In the genomic region with DNA sequence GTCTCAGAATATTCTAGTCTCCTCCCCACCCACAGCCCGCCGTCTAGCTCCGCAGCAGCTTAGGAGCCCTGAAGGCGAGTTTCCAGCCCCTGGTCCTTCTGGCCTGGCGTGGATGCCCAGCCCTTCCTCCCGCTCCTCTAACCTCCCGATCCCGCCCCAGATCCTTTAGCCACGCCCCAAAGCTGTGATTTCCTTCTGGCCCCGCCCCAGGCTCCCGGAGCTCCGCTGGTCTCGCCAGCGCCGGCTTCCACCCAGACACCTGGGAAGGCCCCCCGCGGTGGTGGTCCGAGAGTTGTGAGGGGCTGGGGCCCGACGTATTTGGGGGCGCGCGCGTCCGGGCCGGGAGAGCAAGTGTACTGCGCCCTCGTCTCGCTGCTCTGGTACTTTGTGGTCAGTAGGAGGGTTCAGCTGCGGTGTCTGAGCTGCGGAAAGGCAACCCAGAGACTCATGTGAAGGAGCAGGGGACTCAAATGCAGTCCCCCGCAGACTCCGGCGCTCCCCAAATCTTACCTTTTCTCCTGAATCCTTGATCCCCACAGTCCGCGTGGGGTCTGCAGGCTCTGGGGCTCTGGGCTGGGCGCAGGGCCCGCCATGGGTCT, we compare ENCODE assay signal across 8 cellular contexts. TPM values are rescaled to one million over a fixed set of nuclear protein-coding genes. Genes with fewer than 3 reads are reported as not detected.
DNase-seq lines count a peak whose midpoint lies in the region; ATAC-seq and TF ChIP-seq lines count a peak whose summit lies in the region.

A gene (minus strand): TSS at position 114 of the 599 bp plus-strand sequence. CDS start 2,374 bp downstream, outside the sequence.

- peaks cover 28 to 77% (median 61%) of the 10 kb centered on the region in 3 donors for H3K27me3 Mint-ChIP-seq in naive B cell

- no peak within 1 kb of the TSS for H3K9ac ChIP-seq in BLaER1
- no peak within 1 kb of the TSS for H3K9ac ChIP-seq in KMS-11

- H3K9me3 Mint-ChIP-seq in naive B cell, result peaks cover 0 to 4% (median 0%) of the 10 kb centered on the region in 7 donors

- H3K4me2 ChIP-seq in BLaER1, result peak within 1 kb of the TSS; percentile 75
- H3K4me2 ChIP-seq in KMS-11, result peak within 1 kb of the TSS; percentile 98; the same call in 1 of the 2 replicates

- H3K27me3 ChIP-seq in BLaER1 (peaks cover 80% of the 10 kb centered on the region), KMS-11 (ENCODE audit: insufficient read depth, low read depth) (peaks cover 87% of the 10 kb centered on the region)

- peaks cover 31% of the 10 kb centered on the region for H3K4me1 ChIP-seq in BLaER1
- H3K4me1 ChIP-seq in KMS-11 (ENCODE audit: low read depth, poor library complexity, severe bottlenecking), result peaks cover 8% of the 10 kb centered on the region

- H3K27ac ChIP-seq in BLaER1 (no peak within 1 kb of the TSS), KMS-11 (no peak within 1 kb of the TSS)

- DNase-seq in activated T-cell treated with anti-CD3 and anti-CD28 coated beads for 24 hours (ENCODE audit: low read depth) (peak; percentile 26), fibroblast of mammary gland (ENCODE audit: low read depth) (peak; percentile 38), naive B cell (no peak), ureter (ENCODE audit: low spot score) (peak; percentile 82), NOMO-1 (lab: John Stamatoyannopoulos, UW; ENCODE audit: unreplicated experiment in 2 of 2) (no peak)

- H4K20me1 ChIP-seq in BLaER1 (peaks cover 8% of the 10 kb centered on the region; the same call in 1 of the 2 replicates), KMS-11 (ENCODE audit: insufficient read depth) (no peaks in the 10 kb centered on the region)

- peak within 1 kb of the TSS; percentile 98; the same call in 1 of the 2 replicates for H2AFZ ChIP-seq in KMS-11 (ENCODE audit: low read depth)

- peaks cover 0 to 13% of the 10 kb centered on the region in 2 donors for H3K36me3 Mint-ChIP-seq in naive B cell

- no peaks in the 10 kb centered on the region for H3K9me3 ChIP-seq in BLaER1

- peak within 1 kb of the TSS in 5 of 6 donors; percentile 15 to 86 (median 52) for H3K27ac Mint-ChIP-seq in naive B cell

- H3K4me3 ChIP-seq in BLaER1 (peak within 1 kb of the TSS; percentile 60), KMS-11 (IDR thresholded peaks at IDR 0.05; ENCODE audit: insufficient read depth, low read depth, low read length) (no peak within 1 kb of the TSS), fibroblast of mammary gland (ENCODE audit: control insufficient read depth, low read depth, low read length) (peak within 1 kb of the TSS; percentile 50)

- ATAC-seq in naive B cell (ENCODE audit: low read depth in 2 of 2) (no peak), GM19463 (IDR thresholded peaks at IDR 0.05; ENCODE audit: unreplicated experiment) (no peak)

- peaks cover 18 to 22% (median 22%) of the 10 kb centered on the region in 3 donors for H3K4me1 Mint-ChIP-seq in naive B cell

- no peak for TF ChIP-seq CTCF in KMS-11 (conservative IDR thresholded peaks at IDR 0.05; ENCODE audit: low read depth, low read length)
- TF ChIP-seq CTCF in fibroblast of mammary gland (conservative IDR thresholded peaks at IDR 0.05; ENCODE audit: control insufficient read depth, insufficient read depth, low read depth, low read length), result no peak

- H3K4me3 Mint-ChIP-seq in naive B cell, result peak within 1 kb of the TSS; percentile 67 to 97 (median 90)

- H3K79me2 ChIP-seq in KMS-11 (ENCODE audit: insufficient read depth, low read depth), result no peaks in the 10 kb centered on the region

- H3K36me3 ChIP-seq in BLaER1 (no peaks in the 10 kb centered on the region), KMS-11 (ENCODE audit: insufficient read depth) (no peaks in the 10 kb centered on the region)

RNA-seq across cellular contexts. Expression of the gene that starts here (rescaled TPM):
- polyA plus RNA-seq in naive B cell (ENCODE audit: low read depth in 6 of 6), result not detected
- total RNA-seq in ureter, result 3.2 TPM

Comparison
In these comparisons a context has a peak if more than half of its experiments do, and no peak if none do; other contexts are left out.
1. DNase-seq: peak in activated T-cell treated with anti-CD3 and anti-CD28 coated beads for 24 hours (single experiment), fibroblast of mammary gland (single experiment) and ureter (single experiment); none in naive B cell (single experiment) and NOMO-1 (0 of 2).